ENCODE assay signal across 23 cellular contexts in the genomic region with DNA sequence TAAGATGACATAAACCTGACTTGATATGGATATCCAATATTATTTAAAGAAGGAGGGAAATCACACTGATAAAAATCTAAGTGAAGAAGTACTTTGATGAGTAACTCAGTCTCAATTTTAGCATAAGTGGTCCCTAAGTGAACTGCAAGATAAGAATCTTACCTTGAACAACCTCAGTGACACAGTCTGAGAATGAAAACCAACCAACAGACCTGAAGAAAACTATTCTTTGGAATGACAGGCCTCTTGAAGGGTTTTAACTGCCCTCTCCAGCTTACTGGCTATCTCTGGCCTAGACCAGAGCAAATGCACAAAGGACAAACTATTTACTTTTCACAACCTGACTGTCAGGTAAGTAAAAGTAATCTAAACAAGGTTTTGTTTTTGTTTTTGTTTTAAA. TPM values are rescaled to one million over a fixed set of nuclear protein-coding genes. Genes with fewer than 3 reads are reported as not detected.
A peak's percentile ranks its signal among the peaks of the same experiment; 100 is the strongest.
DNase-seq lines count a peak whose midpoint lies in the region; ATAC-seq and TF ChIP-seq lines count a peak whose summit lies in the region.
"Had no signal": no experiment of that assay in that cellular context is flagged by ENCODE, and none has a peak within 500 bp of the region (broad histone marks: within the 10 kb centered on the region; RNA-seq: fewer than 3 reads in every experiment).

No MANE protein-coding gene starts in this region.

- peak overlapping the region; percentile 65; the same call in 1 of the 2 replicates for H3K27ac ChIP-seq in SU-DHL-6 (ENCODE audit: low read depth, low read length)

- no peak overlapping the region for H3K9ac ChIP-seq in SU-DHL-6 (ENCODE audit: low read length)

- no peaks in the 10 kb centered on the region for H3K27me3 ChIP-seq in SU-DHL-6 (ENCODE audit: low read length)
- H3K27me3 ChIP-seq: MG63 had no signal

- H3F3A ChIP-seq in SU-DHL-6 (ENCODE audit: insufficient read depth) = peaks cover 13% of the 10 kb centered on the region; the same call in 1 of the 2 replicates

- H3K36me3 Mint-ChIP-seq in activated CD8-positive, alpha-beta T cell treated with anti-CD3 and anti-CD28 coated beads for 36 hours (ENCODE audit: low read depth) = no peaks in the 10 kb centered on the region
- no peaks in the 10 kb centered on the region for H3K36me3 Mint-ChIP-seq in activated CD8-positive, alpha-beta T cell treated with anti-CD3 and anti-CD28 coated beads, Interleukin-2, amount 10 ng/mL, durations not matched to agents 7 days and 5 days (ENCODE audit: low read depth)
- no peaks in the 10 kb centered on the region for H3K36me3 Mint-ChIP-seq in stimulated activated effector memory CD8-positive, alpha-beta T cell treated with anti-CD3 and anti-CD28 coated beads, Interleukin-12 subunit alpha, Interleukin-12 subunit beta, amount 100 ng/mL, for 72 hours
- H3K36me3 Mint-ChIP-seq: CD4-positive, CD25-positive, alpha-beta regulatory T cell had no signal

- no peak overlapping the region for H3K4me3 ChIP-seq in SU-DHL-6 (ENCODE audit: insufficient read depth, low read length, poor library complexity, severe bottlenecking)
- H3K4me3 ChIP-seq: GM23338, MG63 had no signal

- peak; percentile 61 for ATAC-seq in activated CD8-positive, alpha-beta T cell treated with anti-CD3 and anti-CD28 coated beads for 36 hours
- no peak for ATAC-seq in activated CD8-positive, alpha-beta T cell treated with anti-CD3 and anti-CD28 coated beads, Interleukin-2, amount 10 ng/mL, durations not matched to agents 7 days and 5 days
- peak; percentile 85 for ATAC-seq in stimulated activated effector memory CD8-positive, alpha-beta T cell treated with anti-CD3 and anti-CD28 coated beads, Interleukin-12 subunit alpha, Interleukin-12 subunit beta, amount 100 ng/mL, for 72 hours
- ATAC-seq in GM19463 (IDR thresholded peaks at IDR 0.05; ENCODE audit: unreplicated experiment) = no peak
- ATAC-seq: GM23338 had no signal

- peaks cover 22% of the 10 kb centered on the region for H3K4me1 Mint-ChIP-seq in activated CD8-positive, alpha-beta T cell treated with anti-CD3 and anti-CD28 coated beads for 36 hours (ENCODE audit: low read depth)
- peaks cover 18% of the 10 kb centered on the region for H3K4me1 Mint-ChIP-seq in activated CD8-positive, alpha-beta T cell treated with anti-CD3 and anti-CD28 coated beads, Interleukin-2, amount 10 ng/mL, durations not matched to agents 7 days and 5 days (ENCODE audit: low read depth)
- H3K4me1 Mint-ChIP-seq in stimulated activated effector memory CD8-positive, alpha-beta T cell treated with anti-CD3 and anti-CD28 coated beads, Interleukin-12 subunit alpha, Interleukin-12 subunit beta, amount 100 ng/mL, for 72 hours = no peaks in the 10 kb centered on the region
- H3K4me1 Mint-ChIP-seq: GM23338 had no signal

- POLR2A ChIA-PET in activated CD8-positive, alpha-beta T cell treated with anti-CD3 and anti-CD28 coated beads for 36 hours (lab: Charles Lee) = no interaction called here
- POLR2A ChIA-PET in activated CD8-positive, alpha-beta T cell treated with anti-CD3 and anti-CD28 coated beads, Interleukin-2, amount 10 ng/mL, durations not matched to agents 7 days and 5 days (lab: Charles Lee) = no interaction called here

- no peak overlapping the region for H3K4me3 Mint-ChIP-seq in activated CD8-positive, alpha-beta T cell treated with anti-CD3 and anti-CD28 coated beads for 36 hours
- no peak overlapping the region for H3K4me3 Mint-ChIP-seq in activated CD8-positive, alpha-beta T cell treated with anti-CD3 and anti-CD28 coated beads, Interleukin-2, amount 10 ng/mL, durations not matched to agents 7 days and 5 days
- no peak overlapping the region for H3K4me3 Mint-ChIP-seq in stimulated activated effector memory CD8-positive, alpha-beta T cell treated with anti-CD3 and anti-CD28 coated beads, Interleukin-12 subunit alpha, Interleukin-12 subunit beta, amount 100 ng/mL, for 72 hours
- H3K4me3 Mint-ChIP-seq: CD4-positive, CD25-positive, alpha-beta regulatory T cell; GM23338; IgD-negative memory B cell had no signal

- CTCF ChIA-PET in activated CD8-positive, alpha-beta T cell treated with anti-CD3 and anti-CD28 coated beads for 36 hours (lab: Charles Lee) = no interaction called here
- CTCF ChIA-PET in activated CD8-positive, alpha-beta T cell treated with anti-CD3 and anti-CD28 coated beads, Interleukin-2, amount 10 ng/mL, durations not matched to agents 7 days and 5 days (lab: Charles Lee) = interaction anchor here (1.2 kb wide), 1 partner anchor 182 kb away, joined by 5 read pairs; no protein-coding TSS in a partner anchor

- peaks cover 2% of the 10 kb centered on the region for H3K27me3 Mint-ChIP-seq in activated CD8-positive, alpha-beta T cell treated with anti-CD3 and anti-CD28 coated beads for 36 hours
- H3K27me3 Mint-ChIP-seq in activated CD8-positive, alpha-beta T cell treated with anti-CD3 and anti-CD28 coated beads, Interleukin-2, amount 10 ng/mL, durations not matched to agents 7 days and 5 days (ENCODE audit: low read depth) = peaks cover 4% of the 10 kb centered on the region
- H3K27me3 Mint-ChIP-seq: CD4-positive, CD25-positive, alpha-beta regulatory T cell; IgD-negative memory B cell had no signal

- H2AFZ ChIP-seq in SU-DHL-6 (ENCODE audit: low read depth, low read length, severe bottlenecking) = no peak overlapping the region
- H2AFZ ChIP-seq: GM23338 had no signal

- no peak overlapping the region for H3K4me2 ChIP-seq in SU-DHL-6 (ENCODE audit: low read depth, low read length, poor library complexity, severe bottlenecking)
- H3K4me2 ChIP-seq: GM23338 had no signal

- no peak overlapping the region for H3K27ac Mint-ChIP-seq in activated CD8-positive, alpha-beta T cell treated with anti-CD3 and anti-CD28 coated beads for 36 hours
- no peak overlapping the region for H3K27ac Mint-ChIP-seq in activated CD8-positive, alpha-beta T cell treated with anti-CD3 and anti-CD28 coated beads, Interleukin-2, amount 10 ng/mL, durations not matched to agents 7 days and 5 days
- no peak overlapping the region for H3K27ac Mint-ChIP-seq in stimulated activated effector memory CD8-positive, alpha-beta T cell treated with anti-CD3 and anti-CD28 coated beads, Interleukin-12 subunit alpha, Interleukin-12 subunit beta, amount 100 ng/mL, for 72 hours
- H3K27ac Mint-ChIP-seq: CD4-positive, CD25-positive, alpha-beta regulatory T cell; GM23338 had no signal

- H3K79me2 ChIP-seq in SU-DHL-6 (ENCODE audit: insufficient read depth, low read length) = no peaks in the 10 kb centered on the region

- DNase-seq in activated CD8-positive, alpha-beta T cell treated with anti-CD3 and anti-CD28 coated beads for 36 hours = no peak
- DNase-seq in activated CD8-positive, alpha-beta T cell treated with anti-CD3 and anti-CD28 coated beads, Interleukin-2, amount 10 ng/mL, durations not matched to agents 7 days and 5 days = no peak
- peak; percentile 9 for DNase-seq in ELR (ENCODE audit: low read depth)
- no peak for DNase-seq in stimulated activated effector memory CD8-positive, alpha-beta T cell treated with anti-CD3 and anti-CD28 coated beads, Interleukin-12 subunit alpha, Interleukin-12 subunit beta, amount 100 ng/mL, for 72 hours (ENCODE audit: low spot score in 2 of 2)
- DNase-seq in iPS-NIHi7 (ENCODE audit: extremely low spot score) = no peak
- DNase-seq in activated effector memory CD4-positive, alpha-beta T cell treated with Interleukin-2 at 50 U/mL for 16 hours = no peak
- DNase-seq: BE2C, Caco-2, DMS153, EL, HCEC 1CT, Karpas-422, MG63, NCI-H1048, NCI-H1436 treated with DMSO at 0.1 percent for 48 hours, NCI-H2029, OCI-M1, Right ventricle myocardium superior had no signal

- intact Hi-C loops in activated CD8-positive, alpha-beta T cell treated with anti-CD3 and anti-CD28 coated beads for 36 hours (cut with micrococcal nuclease) = no loop called here

- no peaks in the 10 kb centered on the region for H3K9me3 Mint-ChIP-seq in activated CD8-positive, alpha-beta T cell treated with anti-CD3 and anti-CD28 coated beads for 36 hours
- H3K9me3 Mint-ChIP-seq in activated CD8-positive, alpha-beta T cell treated with anti-CD3 and anti-CD28 coated beads, Interleukin-2, amount 10 ng/mL, durations not matched to agents 7 days and 5 days (ENCODE audit: insufficient read depth) = no peaks in the 10 kb centered on the region
- no peaks in the 10 kb centered on the region for H3K9me3 Mint-ChIP-seq in stimulated activated effector memory CD8-positive, alpha-beta T cell treated with anti-CD3 and anti-CD28 coated beads, Interleukin-12 subunit alpha, Interleukin-12 subunit beta, amount 100 ng/mL, for 72 hours
- H3K9me3 Mint-ChIP-seq: CD4-positive, CD25-positive, alpha-beta regulatory T cell; GM23338 had no signal

- no peak for TF ChIP-seq CTCF in activated CD8-positive, alpha-beta T cell treated with anti-CD3 and anti-CD28 coated beads for 36 hours (IDR thresholded peaks at IDR 0.05)
- no peak for TF ChIP-seq CTCF in SU-DHL-6 (IDR thresholded peaks at IDR 0.05; ENCODE audit: insufficient read depth, low read length, poor library complexity, severe bottlenecking)

- H3K36me3 ChIP-seq in SU-DHL-6 (ENCODE audit: low read length) = no peaks in the 10 kb centered on the region
- H3K36me3 ChIP-seq: BE2C, MG63 had no signal

- H3K9me2 ChIP-seq in SU-DHL-6 (replicated peaks; ENCODE audit: insufficient read depth, low read length) = no peaks in the 10 kb centered on the region

- H4K20me1 ChIP-seq in SU-DHL-6 (ENCODE audit: low read depth, low read length) = no peaks in the 10 kb centered on the region

- H3K9me3 ChIP-seq in SU-DHL-6 (ENCODE audit: insufficient read depth, low read length) = no peaks in the 10 kb centered on the region
- H3K9me3 ChIP-seq: BE2C, Caco-2, MG63 had no signal

RNA-seq across cellular contexts. Expression of gene CPM, which starts 44.7 kb away (rescaled TPM):
- total RNA-seq in activated CD8-positive, alpha-beta T cell treated with anti-CD3 and anti-CD28 coated beads for 36 hours = 1 to 10 TPM; 3.0 to 5.8 TPM
- total RNA-seq in activated CD8-positive, alpha-beta T cell treated with anti-CD3 and anti-CD28 coated beads, Interleukin-2, amount 10 ng/mL, durations not matched to agents 7 days and 5 days = under 1 TPM; 0.34 to 0.58 TPM

Comparison
In these comparisons a context has a peak if more than half of its experiments do, and no peak if none do; other contexts are left out.
1. ATAC-seq: peak in activated CD8-positive, alpha-beta T cell treated with anti-CD3 and anti-CD28 coated beads for 36 hours (single experiment) and stimulated activated effector memory CD8-positive, alpha-beta T cell treated with anti-CD3 and anti-CD28 coated beads, Interleukin-12 subunit alpha, Interleukin-12 subunit beta, amount 100 ng/mL, for 72 hours (single experiment); none in activated CD8-positive, alpha-beta T cell treated with anti-CD3 and anti-CD28 coated beads, Interleukin-2, amount 10 ng/mL, durations not matched to agents 7 days and 5 days (single experiment) and GM19463 (single experiment).